Comparison of ENCODE assay signal across 8 cellular contexts in the genomic region with DNA sequence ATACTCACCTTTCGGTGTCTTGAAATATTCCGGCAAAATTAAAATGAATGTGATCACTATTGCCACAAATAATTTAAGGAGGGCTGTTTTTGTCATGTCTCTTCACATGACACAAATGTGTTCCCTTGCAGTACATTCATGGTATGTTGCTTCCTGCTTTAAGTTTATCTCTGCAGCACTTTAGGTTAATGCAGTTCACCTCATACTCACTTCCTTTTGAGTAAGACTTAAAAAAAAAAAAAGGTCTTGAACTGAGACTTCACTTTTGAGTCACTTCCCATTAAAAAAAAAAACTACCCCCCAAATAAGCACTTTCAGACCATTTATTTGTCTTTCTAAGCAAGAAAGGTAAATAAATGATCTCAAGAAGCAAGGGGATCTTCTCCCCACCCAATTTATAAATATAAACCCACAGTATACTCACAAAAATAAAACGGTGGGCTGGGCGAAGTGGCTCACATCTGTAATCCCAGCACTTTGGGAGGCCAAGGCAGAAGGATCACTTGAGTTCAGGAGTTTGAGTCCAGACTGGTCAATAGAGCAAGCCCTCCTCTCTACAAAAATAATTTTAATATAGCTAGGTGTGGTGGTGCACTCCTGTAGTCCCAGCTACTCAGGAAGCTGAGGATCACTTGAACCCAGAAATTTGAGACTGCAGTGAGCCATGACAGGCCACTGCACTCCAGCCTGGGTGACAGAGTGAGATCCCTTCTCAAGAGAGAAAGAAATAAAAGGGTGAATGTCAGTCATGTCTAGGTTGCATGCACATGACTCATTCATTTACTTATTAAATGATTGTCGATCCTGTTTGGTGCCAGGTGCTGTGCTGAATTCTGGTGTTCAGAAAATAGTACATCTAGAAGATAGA. TPM values are rescaled to one million over a fixed set of nuclear protein-coding genes. Genes with fewer than 3 reads are reported as not detected.
A peak's percentile ranks its signal among the peaks of the same experiment; 100 is the strongest.
DNase-seq lines count a peak whose midpoint lies in the region; ATAC-seq, FAIRE-seq and TF ChIP-seq lines count a peak whose summit lies in the region.

A gene with protein sequence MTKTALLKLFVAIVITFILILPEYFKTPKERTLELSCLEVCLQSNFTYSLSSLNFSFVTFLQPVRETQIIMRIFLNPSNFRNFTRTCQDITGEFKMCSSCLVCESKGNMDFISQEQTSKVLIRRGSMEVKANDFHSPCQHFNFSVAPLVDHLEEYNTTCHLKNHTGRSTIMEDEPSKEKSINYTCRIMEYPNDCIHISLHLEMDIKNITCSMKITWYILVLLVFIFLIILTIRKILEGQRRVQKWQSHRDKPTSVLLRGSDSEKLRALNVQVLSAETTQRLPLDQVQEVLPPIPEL (minus strand): TSS at position 192 of the 868 bp plus-strand sequence. CDS start 96 bp downstream, at position 96.

- CTCF ChIA-PET in activated naive CD4-positive, alpha-beta T cell treated with anti-CD3 and anti-CD28 coated beads for 36 hours (lab: Charles Lee), result interaction anchor here (0.9 to 2.8 kb wide), 2 partner anchors 11 to 14 kb away, joined by 6 to 7 read pairs; no protein-coding TSS in a partner anchor
- CTCF ChIA-PET in naive thymus-derived CD4-positive, alpha-beta T cell (lab: Charles Lee), result interaction anchor here (0.6 kb wide), 2 partner anchors 9 to 653 kb away, joined by 3 to 4 read pairs; no protein-coding TSS in a partner anchor

- H3K27ac ChIP-seq in naive thymus-derived CD4-positive, alpha-beta T cell (ENCODE audit: low read depth, low read length), result peak within 1 kb of the TSS; percentile 55
- no peak within 1 kb of the TSS for H3K27ac ChIP-seq in gastrocnemius medialis

- peak within 1 kb of the TSS; percentile 89 for H3K27ac Mint-ChIP-seq in activated naive CD4-positive, alpha-beta T cell treated with anti-CD3 and anti-CD28 coated beads for 36 hours
- H3K27ac Mint-ChIP-seq in naive thymus-derived CD4-positive, alpha-beta T cell, result peak within 1 kb of the TSS; percentile 19 to 93 (median 87)

- no peak for TF ChIP-seq POLR2A in H54 (IDR thresholded peaks at IDR 0.05; ENCODE audit: low read depth, low read length)
- TF ChIP-seq POLR2A in gastrocnemius medialis (IDR thresholded peaks at IDR 0.05), result no peak

- H3K36me3 ChIP-seq in MG63 (no peaks in the 10 kb centered on the region), gastrocnemius medialis (no peaks in the 10 kb centered on the region)
- H3K36me3 ChIP-seq in naive thymus-derived CD4-positive, alpha-beta T cell (ENCODE audit: control insufficient read depth in 2 of 3, insufficient read depth in 3 of 3, low read length in 3 of 3), result no peaks in the 10 kb centered on the region

- FAIRE-seq in GM18507 (lab: Jason Lieb, UNC) (peak; percentile 95), H54 (lab: Jason Lieb, UNC) (peak; percentile 6)

- no peaks in the 10 kb centered on the region for H3K27me3 ChIP-seq in MG63
- H3K27me3 ChIP-seq in naive thymus-derived CD4-positive, alpha-beta T cell (ENCODE audit: control insufficient read depth in 2 of 2, insufficient read depth in 2 of 2, low read length in 2 of 2), result no peaks in the 10 kb centered on the region
- no peaks in the 10 kb centered on the region for H3K27me3 ChIP-seq in gastrocnemius medialis

- no peaks in the 10 kb centered on the region for H3K9me3 Mint-ChIP-seq in activated naive CD4-positive, alpha-beta T cell treated with anti-CD3 and anti-CD28 coated beads for 36 hours
- H3K9me3 Mint-ChIP-seq in naive thymus-derived CD4-positive, alpha-beta T cell, result no peaks in the 10 kb centered on the region

- peak within 1 kb of the TSS; percentile 77 for H3K4me3 Mint-ChIP-seq in activated naive CD4-positive, alpha-beta T cell treated with anti-CD3 and anti-CD28 coated beads for 36 hours
- H3K4me3 Mint-ChIP-seq in naive thymus-derived CD4-positive, alpha-beta T cell, result peak within 1 kb of the TSS; percentile 65 to 89 (median 82)

- ATAC-seq in naive thymus-derived CD4-positive, alpha-beta T cell, result peak; percentile 93
- no peak for ATAC-seq in gastrocnemius medialis

- intact Hi-C loops in activated naive CD4-positive, alpha-beta T cell treated with anti-CD3 and anti-CD28 coated beads for 36 hours (cut with micrococcal nuclease), result loop anchor here (1.0 to 10.0 kb wide), 20 partner anchors 12 to 1345 kb away; a partner anchor contains a TSS
- intact Hi-C loops in naive thymus-derived CD4-positive, alpha-beta T cell (cut with micrococcal nuclease), result loop anchor here (1.0 to 5.0 kb wide), 12 partner anchors 12 to 605 kb away; a partner anchor contains a TSS
- intact Hi-C loops in gastrocnemius medialis (cut with DNase I; ENCODE audit: low total_unique reads), result no loop called here

- no peak for TF ChIP-seq CTCF in gastrocnemius medialis (IDR thresholded peaks at IDR 0.05 in 4 of 5, conservative IDR thresholded peaks at IDR 0.05 in 1 of 5)

- H3K4me3 ChIP-seq in MG63, result peak within 1 kb of the TSS; percentile 22
- peak within 1 kb of the TSS; percentile 61 for H3K4me3 ChIP-seq in naive thymus-derived CD4-positive, alpha-beta T cell (ENCODE audit: low read length)
- no peak within 1 kb of the TSS for H3K4me3 ChIP-seq in gastrocnemius medialis

- H3K27me3 Mint-ChIP-seq in activated naive CD4-positive, alpha-beta T cell treated with anti-CD3 and anti-CD28 coated beads for 36 hours (ENCODE audit: low read depth), result no peaks in the 10 kb centered on the region
- H3K27me3 Mint-ChIP-seq in naive thymus-derived CD4-positive, alpha-beta T cell, result no peaks in the 10 kb centered on the region

- DNase-seq in GM18507 (ENCODE audit: extremely low spot score, insufficient read length, low read depth) (no peak), H54 (ENCODE audit: insufficient read length, low spot score) (no peak), MG63 (no peak), COR-L47 (lab: John Stamatoyannopoulos, UW) (no peak), gastrocnemius medialis (no peak), NCI-H1436 treated with DMSO at 0.1 percent for 48 hours (lab: John Stamatoyannopoulos, UW) (no peak)
- DNase-seq in activated naive CD4-positive, alpha-beta T cell treated with anti-CD3 and anti-CD28 coated beads for 36 hours, result peak; percentile 65
- DNase-seq in naive thymus-derived CD4-positive, alpha-beta T cell, result peak in 7 of 9 donors; percentile 59 to 77 (median 70)

- peaks cover 29 to 45% of the 10 kb centered on the region in 2 donors for H3K4me1 ChIP-seq in naive thymus-derived CD4-positive, alpha-beta T cell (ENCODE audit: control insufficient read depth in 2 of 2, insufficient read depth in 2 of 2, low read length in 2 of 2)
- no peaks in the 10 kb centered on the region for H3K4me1 ChIP-seq in gastrocnemius medialis

- no peaks in the 10 kb centered on the region for H3K36me3 Mint-ChIP-seq in activated naive CD4-positive, alpha-beta T cell treated with anti-CD3 and anti-CD28 coated beads for 36 hours (ENCODE audit: low read depth)
- peaks cover 0 to 5% (median 0%) of the 10 kb centered on the region in 5 donors for H3K36me3 Mint-ChIP-seq in naive thymus-derived CD4-positive, alpha-beta T cell

- in situ Hi-C loops in gastrocnemius medialis (cut with MboI; ENCODE audit: low sequenced_read_pairs in 4 of 4), result no loop called here

- peaks cover 57% of the 10 kb centered on the region for H3K4me1 Mint-ChIP-seq in activated naive CD4-positive, alpha-beta T cell treated with anti-CD3 and anti-CD28 coated beads for 36 hours (ENCODE audit: low read depth)
- peaks cover 16 to 55% (median 44%) of the 10 kb centered on the region in 7 donors for H3K4me1 Mint-ChIP-seq in naive thymus-derived CD4-positive, alpha-beta T cell

- POLR2A ChIA-PET in naive thymus-derived CD4-positive, alpha-beta T cell (lab: Charles Lee), result interaction anchor here (0.6 to 7.0 kb wide), 3 partner anchors 13 to 647 kb away, joined by 3 to 76 read pairs (median 4); no protein-coding TSS in a partner anchor

- no peaks in the 10 kb centered on the region for H3K9me3 ChIP-seq in MG63
- no peaks in the 10 kb centered on the region for H3K9me3 ChIP-seq in naive thymus-derived CD4-positive, alpha-beta T cell (ENCODE audit: control insufficient read depth in 2 of 3, low read length in 3 of 3)
- no peaks in the 10 kb centered on the region for H3K9me3 ChIP-seq in gastrocnemius medialis

RNA-seq across cellular contexts. Expression of the gene that starts here (rescaled TPM):
- 12.1 and 12.2 TPM in 2 replicates for total RNA-seq in MG63 (2014; rRNA removed; shearing (Covaris generic); ENCODE audit: low replicate concordance)
- total RNA-seq in activated naive CD4-positive, alpha-beta T cell treated with anti-CD3 and anti-CD28 coated beads for 36 hours, result 10 to 100 TPM; 10.2 to 11.3 TPM
- total RNA-seq in naive thymus-derived CD4-positive, alpha-beta T cell, result 10 to 100 TPM in 2 of 5 experiments, 1 to 10 TPM in 3; 8.6 to 36.4 (median 9.4) TPM
- 10 to 100 TPM; 16.6 to 37.0 TPM for polyA plus RNA-seq in naive thymus-derived CD4-positive, alpha-beta T cell
- total RNA-seq in gastrocnemius medialis, result not detected

Comparison
In these comparisons a context has a peak if more than half of its experiments do, and no peak if none do; other contexts are left out.
1. RNA of the gene that starts here (total RNA-seq): 12.1 to 12.2 TPM in MG63, 10.2 to 11.3 TPM in activated naive CD4-positive, alpha-beta T cell treated with anti-CD3 and anti-CD28 coated beads for 36 hours and 8.6 to 36.4 TPM in naive thymus-derived CD4-positive, alpha-beta T cell; not detected in gastrocnemius medialis; every median in the first group is over 4 times any median in the second.
2. DNase-seq: peak in activated naive CD4-positive, alpha-beta T cell treated with anti-CD3 and anti-CD28 coated beads for 36 hours (single experiment) and naive thymus-derived CD4-positive, alpha-beta T cell (7 of 9); none in GM18507 (single experiment), H54 (single experiment), MG63 (single experiment), COR-L47 (single experiment), gastrocnemius medialis (0 of 2) and NCI-H1436 treated with DMSO at 0.1 percent for 48 hours (single experiment).
3. H3K4me3 ChIP-seq: peak in MG63 (single experiment) and naive thymus-derived CD4-positive, alpha-beta T cell (single experiment); none in gastrocnemius medialis (0 of 4).